In genomic region chr3:187291001-187291511, GRCh38 we compare ENCODE assay signal across 11 cellular contexts. TPM values are rescaled to one million over a fixed set of nuclear protein-coding genes. Genes with fewer than 3 reads are reported as not detected.
DNase-seq lines count a peak whose midpoint lies in the region; ATAC-seq and TF ChIP-seq lines count a peak whose summit lies in the region.
"Had no signal": no experiment of that assay in that cellular context is flagged by ENCODE, and none has a peak within 500 bp of the region (broad histone marks: within the 10 kb centered on the region; RNA-seq: fewer than 3 reads in every experiment).

No MANE protein-coding gene starts in this region.

- peak overlapping the region; percentile 70 for H3K4me3 ChIP-seq in fibroblast of the aortic adventitia (ENCODE audit: low read depth, low read length)
- peak overlapping the region; percentile 62 to 71 for H3K4me3 ChIP-seq in muscle layer of colon (ENCODE audit: low read depth in 1 of 2, low read length in 2 of 2)
- peak overlapping the region; percentile 46 to 52 for H3K4me3 ChIP-seq in uterus
- H3K4me3 ChIP-seq in lower leg skin (ENCODE audit: low read depth, poor library complexity, severe bottlenecking) = no peak overlapping the region

- H3K27me3 ChIP-seq in muscle layer of colon (ENCODE audit: control insufficient read depth in 1 of 2, insufficient read depth in 2 of 2, low read length in 2 of 2) = no peaks in the 10 kb centered on the region
- no peaks in the 10 kb centered on the region for H3K27me3 ChIP-seq in uterus

- TF ChIP-seq CTCF in fibroblast of the aortic adventitia (IDR thresholded peaks at IDR 0.05; ENCODE audit: insufficient read depth, low read length) = no peak
- TF ChIP-seq CTCF in uterus (IDR thresholded peaks at IDR 0.05) = no peak
- TF ChIP-seq CTCF in lower leg skin (IDR thresholded peaks at IDR 0.05) = no peak

- no peak for ATAC-seq in HG03139 (IDR thresholded peaks at IDR 0.05; ENCODE audit: unreplicated experiment)
- ATAC-seq: natural killer cell had no signal

- intact Hi-C loops in uterus (cut with DNase I; ENCODE audit: low total_unique reads) = no loop called here
- intact Hi-C loops in lower leg skin (cut with DNase I; ENCODE audit: low total_unique reads) = no loop called here

- H3K27ac ChIP-seq in muscle layer of colon (ENCODE audit: low read depth, low read length) (peak overlapping the region; percentile 71), uterus (peak overlapping the region; percentile 90 to 94)
- H3K27ac ChIP-seq: 22Rv1 had no signal

- 2 to 15% methylated on average over 6 of the region's 6 CpGs for WGBS in lower leg skin, 2 donors

- TF ChIP-seq POLR2A in uterus (IDR thresholded peaks at IDR 0.05) = no peak
- no peak for TF ChIP-seq POLR2A in lower leg skin (IDR thresholded peaks at IDR 0.05)

- peak overlapping the region; percentile 82 for H3K9ac ChIP-seq in muscle layer of colon (ENCODE audit: low read length)

- H3K4me1 ChIP-seq in muscle layer of colon (ENCODE audit: insufficient read depth, low read length) (peaks cover 50% of the 10 kb centered on the region), uterus (peaks cover 0 to 20% of the 10 kb centered on the region in 2 donors)

- no peaks in the 10 kb centered on the region for H3K9me3 ChIP-seq in muscle layer of colon (ENCODE audit: low read length)
- H3K9me3 ChIP-seq in uterus = no peaks in the 10 kb centered on the region

- DNase-seq in DMS 273 (lab: John Stamatoyannopoulos, UW; ENCODE audit: unreplicated experiment) (peak; percentile 23), DMS 273 treated with DMSO at 0.1 percent for 48 hours (lab: John Stamatoyannopoulos, UW) (no peak), fibroblast of the aortic adventitia (ENCODE audit: low read depth) (peak; percentile 71), uterus (peak; percentile 43 to 60), lower leg skin (ENCODE audit: low spot score in 2 of 2) (no peak), DMS153 (lab: John Stamatoyannopoulos, UW) (no peak)
- DNase-seq: natural killer cell, NCI-H187 had no signal

- no peaks in the 10 kb centered on the region for H3K36me3 ChIP-seq in muscle layer of colon (ENCODE audit: insufficient read depth, low read length)
- H3K36me3 ChIP-seq in uterus = no peaks in the 10 kb centered on the region

RNA-seq across cellular contexts. Expression of gene MASP1, which starts 0.5 kb away (rescaled TPM):
- total RNA-seq in fibroblast of the aortic adventitia (ENCODE audit: low replicate concordance) = 4.8 and 19.2 TPM in 2 replicates
- 100 to 1,000 TPM in 1 of 4 donors, 10 to 100 TPM in 3; 25.3 to 121 (median 84.4) TPM for total RNA-seq in uterus
- total RNA-seq in lower leg skin = 10 to 100 TPM in 1 of 4 donors, 1 to 10 TPM in 3; 1.6 to 16.7 (median 2.4) TPM
- total RNA-seq: natural killer cell had no signal

Comparison
In these comparisons a context has a peak if more than half of its experiments do, and no peak if none do; other contexts are left out.
1. DNase-seq: peak in DMS 273 (single experiment), fibroblast of the aortic adventitia (single experiment) and uterus (2 of 2); none in DMS 273 treated with DMSO at 0.1 percent for 48 hours (single experiment), lower leg skin (0 of 2) and DMS153 (single experiment).